In the genomic region with DNA sequence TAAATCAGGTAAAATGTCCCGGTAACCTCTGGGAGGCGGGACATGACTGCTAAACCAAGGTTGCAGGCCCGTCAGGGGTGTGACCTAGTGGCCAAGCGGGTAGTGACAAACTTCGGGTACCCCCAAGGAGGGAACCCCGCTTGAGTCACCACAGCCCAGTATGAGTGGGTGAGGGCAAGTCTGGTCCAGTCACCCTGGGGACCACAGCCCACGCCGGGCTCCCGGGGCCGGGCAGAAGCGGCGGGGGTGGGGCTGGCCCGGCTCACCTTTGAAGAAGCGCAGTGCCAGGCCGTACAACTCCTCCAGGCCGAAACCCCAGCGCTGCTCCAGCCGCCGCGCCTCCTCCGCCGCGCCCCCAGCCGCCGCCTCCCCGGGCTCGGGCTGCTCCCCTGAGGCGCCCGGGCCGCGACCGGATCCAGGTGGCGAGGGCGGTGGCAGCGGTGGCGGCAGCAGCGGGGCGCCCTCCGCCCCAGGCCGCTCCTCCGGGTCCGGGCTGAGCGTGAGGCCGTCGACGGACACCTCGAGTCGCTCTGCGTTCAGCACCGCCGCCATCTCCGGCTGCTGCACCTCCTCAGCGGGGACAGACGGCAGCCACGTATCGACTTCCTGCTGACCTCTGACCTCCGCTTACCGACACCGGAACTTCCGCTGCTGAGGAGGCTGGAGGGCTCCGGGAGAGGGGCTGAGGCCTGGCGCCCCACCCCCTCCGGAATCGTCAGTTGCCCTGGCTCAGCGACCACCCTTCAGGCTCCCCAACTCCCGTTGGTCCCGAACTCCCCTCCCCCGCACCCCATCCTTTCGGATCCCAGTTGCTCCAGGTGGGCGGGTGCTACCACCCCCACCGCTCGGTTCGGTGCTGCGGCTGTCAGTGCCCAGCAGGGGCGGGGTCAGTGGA, we compare ENCODE assay signal across 8 cellular contexts. TPM values are rescaled to one million over a fixed set of nuclear protein-coding genes. Genes with fewer than 3 reads are reported as not detected.
A peak's percentile ranks its signal among the peaks of the same experiment; 100 is the strongest.
DNase-seq lines count a peak whose midpoint lies in the region; ATAC-seq and TF ChIP-seq lines count a peak whose summit lies in the region.

ACBD3 (minus strand) TSS at position 618 of the 895 bp plus-strand sequence; CDS start at position 552, 66 bp downstream.

- POLR2A ChIA-PET in naive thymus-derived CD4-positive, alpha-beta T cell (lab: Charles Lee): interaction anchor here (0.7 to 1.6 kb wide), 8 partner anchors 10 to 408 kb away, joined by 3 to 5 read pairs (median 4); partner anchors contain the start of gene SDE2

- intact Hi-C loops in activated T-helper 1 cell treated with anti-CD3 and anti-CD28 coated beads, Interleukin-12 subunit alpha, Interleukin-12 subunit beta, Interleukin-2, Interleukin-4 antibody, amounts not matched to agents 30 ng/mL and 10 ng/mL and 1 ng/mL, durations not matched to agents 14 hours and 24 hours and 36 hours (cut with micrococcal nuclease): loop anchor here (1.0 to 2.0 kb wide), 6 partner anchors 11 to 220 kb away; partner anchors contain the start of genes LIN9 and SDE2
- intact Hi-C loops in naive thymus-derived CD4-positive, alpha-beta T cell (cut with micrococcal nuclease): loop anchor here (1.0 to 10.0 kb wide), 15 partner anchors 11 to 759 kb away; partner anchors contain the start of genes PARP1 (in 2 of the 2), SDE2 (in 2 of the 2), LBR (in 1 of the 2) and LIN9 (in 1 of the 2)

- no peaks in the 10 kb centered on the region for H3K9me3 Mint-ChIP-seq in activated T-helper 1 cell treated with anti-CD3 and anti-CD28 coated beads, Interleukin-12 subunit alpha, Interleukin-12 subunit beta, Interleukin-2, Interleukin-4 antibody, amounts not matched to agents 30 ng/mL and 10 ng/mL and 1 ng/mL, durations not matched to agents 14 hours and 24 hours and 36 hours
- no peaks in the 10 kb centered on the region for H3K9me3 Mint-ChIP-seq in naive thymus-derived CD4-positive, alpha-beta T cell
- H3K9me3 Mint-ChIP-seq in stimulated activated memory B cell treated with anti-CD40 and anti-IgM and Interleukin-4, amounts not matched to agents 10 μg/mL and 1 μg/mL and 100 μg/mL, for 72 hours: no peaks in the 10 kb centered on the region

- ATAC-seq in naive thymus-derived CD4-positive, alpha-beta T cell: peak; percentile 96
- peak; percentile 98 for ATAC-seq in stimulated activated memory B cell treated with anti-CD40 and anti-IgM and Interleukin-4, amounts not matched to agents 10 μg/mL and 1 μg/mL and 100 μg/mL, for 72 hours

- CTCF ChIA-PET in naive thymus-derived CD4-positive, alpha-beta T cell (lab: Charles Lee): interaction anchor here (0.7 to 2.2 kb wide), 3 partner anchors 11 to 121 kb away, joined by 3 to 5 read pairs (median 3); no protein-coding TSS in a partner anchor

- H3K36me3 Mint-ChIP-seq in activated T-helper 1 cell treated with anti-CD3 and anti-CD28 coated beads, Interleukin-12 subunit alpha, Interleukin-12 subunit beta, Interleukin-2, Interleukin-4 antibody, amounts not matched to agents 30 ng/mL and 10 ng/mL and 1 ng/mL, durations not matched to agents 14 hours and 24 hours and 36 hours (ENCODE audit: low read depth): peaks cover 13% of the 10 kb centered on the region
- peaks cover 0 to 7% (median 6%) of the 10 kb centered on the region in 5 donors for H3K36me3 Mint-ChIP-seq in naive thymus-derived CD4-positive, alpha-beta T cell
- H3K36me3 Mint-ChIP-seq in stimulated activated memory B cell treated with anti-CD40 and anti-IgM and Interleukin-4, amounts not matched to agents 10 μg/mL and 1 μg/mL and 100 μg/mL, for 72 hours: no peaks in the 10 kb centered on the region

- no peaks in the 10 kb centered on the region for H3K27me3 Mint-ChIP-seq in activated T-helper 1 cell treated with anti-CD3 and anti-CD28 coated beads, Interleukin-12 subunit alpha, Interleukin-12 subunit beta, Interleukin-2, Interleukin-4 antibody, amounts not matched to agents 30 ng/mL and 10 ng/mL and 1 ng/mL, durations not matched to agents 14 hours and 24 hours and 36 hours (ENCODE audit: insufficient read depth)
- H3K27me3 Mint-ChIP-seq in naive thymus-derived CD4-positive, alpha-beta T cell: no peaks in the 10 kb centered on the region
- no peaks in the 10 kb centered on the region for H3K27me3 Mint-ChIP-seq in stimulated activated memory B cell treated with anti-CD40 and anti-IgM and Interleukin-4, amounts not matched to agents 10 μg/mL and 1 μg/mL and 100 μg/mL, for 72 hours

- no peaks in the 10 kb centered on the region for H3K27me3 ChIP-seq in naive thymus-derived CD4-positive, alpha-beta T cell (ENCODE audit: control insufficient read depth in 2 of 2, insufficient read depth in 2 of 2, low read length in 2 of 2)

- H3K4me1 Mint-ChIP-seq in activated T-helper 1 cell treated with anti-CD3 and anti-CD28 coated beads, Interleukin-12 subunit alpha, Interleukin-12 subunit beta, Interleukin-2, Interleukin-4 antibody, amounts not matched to agents 30 ng/mL and 10 ng/mL and 1 ng/mL, durations not matched to agents 14 hours and 24 hours and 36 hours (ENCODE audit: low read depth): peaks cover 35% of the 10 kb centered on the region
- peaks cover 28 to 44% (median 36%) of the 10 kb centered on the region in 7 donors for H3K4me1 Mint-ChIP-seq in naive thymus-derived CD4-positive, alpha-beta T cell
- H3K4me1 Mint-ChIP-seq in stimulated activated memory B cell treated with anti-CD40 and anti-IgM and Interleukin-4, amounts not matched to agents 10 μg/mL and 1 μg/mL and 100 μg/mL, for 72 hours: peaks cover 42% of the 10 kb centered on the region

- H3K4me3 ChIP-seq in LNCaP clone FGC (ENCODE audit: low read depth, low read length): peak within 1 kb of the TSS; percentile 91
- H3K4me3 ChIP-seq in naive thymus-derived CD4-positive, alpha-beta T cell (ENCODE audit: low read length): peak within 1 kb of the TSS; percentile 97

- peak within 1 kb of the TSS; percentile 92 for H3K27ac Mint-ChIP-seq in activated T-helper 1 cell treated with anti-CD3 and anti-CD28 coated beads, Interleukin-12 subunit alpha, Interleukin-12 subunit beta, Interleukin-2, Interleukin-4 antibody, amounts not matched to agents 30 ng/mL and 10 ng/mL and 1 ng/mL, durations not matched to agents 14 hours and 24 hours and 36 hours
- H3K27ac Mint-ChIP-seq in naive thymus-derived CD4-positive, alpha-beta T cell: peak within 1 kb of the TSS; percentile 88 to 98 (median 94)
- H3K27ac Mint-ChIP-seq in stimulated activated memory B cell treated with anti-CD40 and anti-IgM and Interleukin-4, amounts not matched to agents 10 μg/mL and 1 μg/mL and 100 μg/mL, for 72 hours: peak within 1 kb of the TSS; percentile 96

- peak within 1 kb of the TSS; percentile 84 for H3K27ac ChIP-seq in naive thymus-derived CD4-positive, alpha-beta T cell (ENCODE audit: low read depth, low read length)

- peak; percentile 92 for DNase-seq in Daoy (ENCODE audit: low read depth)
- peak; percentile 28 for DNase-seq in GOT3 (lab: John Stamatoyannopoulos, UW)
- peak; percentile 47 for DNase-seq in LNCaP clone FGC (ENCODE audit: low read depth)
- DNase-seq in RPMI8226: peak; percentile 93
- DNase-seq in activated T-helper 1 cell treated with anti-CD3 and anti-CD28 coated beads, Interleukin-12 subunit alpha, Interleukin-12 subunit beta, Interleukin-2, Interleukin-4 antibody, amounts not matched to agents 30 ng/mL and 10 ng/mL and 1 ng/mL, durations not matched to agents 14 hours and 24 hours and 36 hours (ENCODE audit: low spot score): peak; percentile 84
- DNase-seq in fibroblast of gingiva (ENCODE audit: low read depth): peak; percentile 85
- peak; percentile 66 to 87 (median 83) for DNase-seq in naive thymus-derived CD4-positive, alpha-beta T cell

- no peaks in the 10 kb centered on the region for H3K36me3 ChIP-seq in naive thymus-derived CD4-positive, alpha-beta T cell (ENCODE audit: control insufficient read depth in 2 of 3, insufficient read depth in 3 of 3, low read length in 3 of 3)

- peak; percentile 17; the same call in 1 of the 2 replicates for TF ChIP-seq CTCF in LNCaP clone FGC (IDR thresholded peaks at IDR 0.05; ENCODE audit: control insufficient read depth, extremely low read depth, insufficient read depth)

- H3K9me3 ChIP-seq in naive thymus-derived CD4-positive, alpha-beta T cell (ENCODE audit: control insufficient read depth in 2 of 3, low read length in 3 of 3): no peaks in the 10 kb centered on the region

- H3K4me1 ChIP-seq in naive thymus-derived CD4-positive, alpha-beta T cell (ENCODE audit: control insufficient read depth in 2 of 2, insufficient read depth in 2 of 2, low read length in 2 of 2): peaks cover 23 to 30% of the 10 kb centered on the region in 2 donors

- peak within 1 kb of the TSS; percentile 96 for H3K4me3 Mint-ChIP-seq in activated T-helper 1 cell treated with anti-CD3 and anti-CD28 coated beads, Interleukin-12 subunit alpha, Interleukin-12 subunit beta, Interleukin-2, Interleukin-4 antibody, amounts not matched to agents 30 ng/mL and 10 ng/mL and 1 ng/mL, durations not matched to agents 14 hours and 24 hours and 36 hours
- peak within 1 kb of the TSS; percentile 91 to 99 (median 94) for H3K4me3 Mint-ChIP-seq in naive thymus-derived CD4-positive, alpha-beta T cell
- H3K4me3 Mint-ChIP-seq in stimulated activated memory B cell treated with anti-CD40 and anti-IgM and Interleukin-4, amounts not matched to agents 10 μg/mL and 1 μg/mL and 100 μg/mL, for 72 hours: peak within 1 kb of the TSS; percentile 96

RNA-seq across cellular contexts. Expression of gene ACBD3, which starts in this region (rescaled TPM):
- total RNA-seq in Daoy (2014; rRNA removed; shearing (Covaris generic)): 57.0 and 58.2 TPM in 2 replicates
- 23.6 and 26.0 TPM in 2 replicates for total RNA-seq in activated T-helper 1 cell treated with anti-CD3 and anti-CD28 coated beads, Interleukin-12 subunit alpha, Interleukin-12 subunit beta, Interleukin-2, Interleukin-4 antibody, amounts not matched to agents 30 ng/mL and 10 ng/mL and 1 ng/mL, durations not matched to agents 14 hours and 24 hours and 36 hours
- 10 to 100 TPM; 19.6 to 29.9 (median 26.1) TPM for total RNA-seq in naive thymus-derived CD4-positive, alpha-beta T cell
- 10 to 100 TPM; 15.4 to 21.3 TPM for polyA plus RNA-seq in naive thymus-derived CD4-positive, alpha-beta T cell

Comparison
In these comparisons a context has a peak if more than half of its experiments do, and no peak if none do; other contexts are left out.
1. Peak in every context shown above with its lines: DNase-seq, ATAC-seq, H3K4me3 ChIP-seq and H3K27ac ChIP-seq.
2. DNase-seq: peak in every context shown above with its lines; median percentile 93 in RPMI8226; 92 in Daoy; 85 in fibroblast of gingiva; 84 in activated T-helper 1 cell treated with anti-CD3 and anti-CD28 coated beads, Interleukin-12 subunit alpha, Interleukin-12 subunit beta, Interleukin-2, Interleukin-4 antibody, amounts not matched to agents 30 ng/mL and 10 ng/mL and 1 ng/mL, durations not matched to agents 14 hours and 24 hours and 36 hours; 83 in naive thymus-derived CD4-positive, alpha-beta T cell; 47 in LNCaP clone FGC; 28 in GOT3.